Comparison of ENCODE assay signal across 1 cellular context in the genomic region with DNA sequence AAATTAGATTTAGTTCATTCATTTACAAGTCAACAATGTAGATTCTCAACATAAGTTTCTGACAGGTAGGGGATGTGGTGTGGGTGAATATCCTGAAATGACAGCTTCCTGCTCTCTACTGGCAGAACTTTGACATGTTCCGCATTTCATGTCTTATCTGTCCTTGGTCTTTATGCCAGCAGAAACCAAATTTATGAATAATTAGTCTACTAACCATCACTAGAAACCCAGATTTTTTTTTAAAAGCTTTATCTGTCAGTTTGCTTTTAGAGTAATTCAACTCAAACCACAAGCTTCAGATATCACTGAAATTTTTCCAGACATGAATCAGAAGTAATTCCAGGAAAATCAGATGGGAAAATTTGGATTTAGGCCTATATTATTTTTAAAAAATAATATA.
TF ChIP-seq lines count a peak whose summit lies in the region.

No MANE protein-coding gene starts in this region.

TF ChIP-seq in GM12878, 131 proteins besides CTCF, POLR2A, EP300 and RAD21 (continued from another document):
- TF ChIP-seq, protein P1, sequence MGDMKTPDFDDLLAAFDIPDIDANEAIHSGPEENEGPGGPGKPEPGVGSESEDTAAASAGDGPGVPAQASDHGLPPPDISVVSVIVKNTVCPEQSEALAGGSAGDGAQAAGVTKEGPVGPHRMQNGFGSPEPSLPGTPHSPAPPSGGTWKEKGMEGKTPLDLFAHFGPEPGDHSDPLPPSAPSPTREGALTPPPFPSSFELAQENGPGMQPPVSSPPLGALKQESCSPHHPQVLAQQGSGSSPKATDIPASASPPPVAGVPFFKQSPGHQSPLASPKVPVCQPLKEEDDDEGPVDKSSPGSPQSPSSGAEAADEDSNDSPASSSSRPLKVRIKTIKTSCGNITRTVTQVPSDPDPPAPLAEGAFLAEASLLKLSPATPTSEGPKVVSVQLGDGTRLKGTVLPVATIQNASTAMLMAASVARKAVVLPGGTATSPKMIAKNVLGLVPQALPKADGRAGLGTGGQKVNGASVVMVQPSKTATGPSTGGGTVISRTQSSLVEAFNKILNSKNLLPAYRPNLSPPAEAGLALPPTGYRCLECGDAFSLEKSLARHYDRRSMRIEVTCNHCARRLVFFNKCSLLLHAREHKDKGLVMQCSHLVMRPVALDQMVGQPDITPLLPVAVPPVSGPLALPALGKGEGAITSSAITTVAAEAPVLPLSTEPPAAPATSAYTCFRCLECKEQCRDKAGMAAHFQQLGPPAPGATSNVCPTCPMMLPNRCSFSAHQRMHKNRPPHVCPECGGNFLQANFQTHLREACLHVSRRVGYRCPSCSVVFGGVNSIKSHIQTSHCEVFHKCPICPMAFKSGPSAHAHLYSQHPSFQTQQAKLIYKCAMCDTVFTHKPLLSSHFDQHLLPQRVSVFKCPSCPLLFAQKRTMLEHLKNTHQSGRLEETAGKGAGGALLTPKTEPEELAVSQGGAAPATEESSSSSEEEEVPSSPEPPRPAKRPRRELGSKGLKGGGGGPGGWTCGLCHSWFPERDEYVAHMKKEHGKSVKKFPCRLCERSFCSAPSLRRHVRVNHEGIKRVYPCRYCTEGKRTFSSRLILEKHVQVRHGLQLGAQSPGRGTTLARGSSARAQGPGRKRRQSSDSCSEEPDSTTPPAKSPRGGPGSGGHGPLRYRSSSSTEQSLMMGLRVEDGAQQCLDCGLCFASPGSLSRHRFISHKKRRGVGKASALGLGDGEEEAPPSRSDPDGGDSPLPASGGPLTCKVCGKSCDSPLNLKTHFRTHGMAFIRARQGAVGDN (IDR thresholded peaks at IDR 0.05), result peak; percentile 28; the same call in 1 of the 2 replicates
- no peak for TF ChIP-seq SUZ12 (IDR thresholded peaks at IDR 0.05; ENCODE audit: unreplicated experiment)
- TF ChIP-seq MYC (IDR thresholded peaks at IDR 0.05; ENCODE audit: insufficient read depth, insufficient read length, insufficient replicate concordance, low read length, severe bottlenecking), result no peak
- TF ChIP-seq MEF2B (IDR thresholded peaks at IDR 0.05; ENCODE audit: partially characterized antibody, poor library complexity, severe bottlenecking), result no peak
- TF ChIP-seq BACH1 (IDR thresholded peaks at IDR 0.05; ENCODE audit: borderline replicate concordance), result no peak
- no peak for TF ChIP-seq SPI1 (IDR thresholded peaks at IDR 0.05; ENCODE audit: borderline replicate concordance, insufficient read depth, low read depth, low read length)
- peak; percentile 27; the same call in 1 of the 2 replicates for TF ChIP-seq NFIC (IDR thresholded peaks at IDR 0.05; ENCODE audit: low read depth, low read length)
- no peak for TF ChIP-seq WRNIP1 (IDR thresholded peaks at IDR 0.05; ENCODE audit: borderline replicate concordance, low read depth, low read length)
- no peak for TF ChIP-seq SREBF1 (IDR thresholded peaks at IDR 0.05; ENCODE audit: low read length)
- TF ChIP-seq IKZF2 (IDR thresholded peaks at IDR 0.05), result peak; percentile 31 to 38; a peak in 2 of 4 replicates
- TF ChIP-seq MTA2 (IDR thresholded peaks at IDR 0.05; ENCODE audit: low read depth), result 0 out of 2 replicates have a peak, but pooled peaks have one; percentile 36
- no peak for TF ChIP-seq TCF7 (IDR thresholded peaks at IDR 0.05; ENCODE audit: borderline replicate concordance)
- TF ChIP-seq ZSCAN29 (IDR thresholded peaks at IDR 0.05), result no peak
- TF ChIP-seq MXI1 (IDR thresholded peaks at IDR 0.05; ENCODE audit: low read depth, low read length), result no peak
- TF ChIP-seq, protein P2, sequence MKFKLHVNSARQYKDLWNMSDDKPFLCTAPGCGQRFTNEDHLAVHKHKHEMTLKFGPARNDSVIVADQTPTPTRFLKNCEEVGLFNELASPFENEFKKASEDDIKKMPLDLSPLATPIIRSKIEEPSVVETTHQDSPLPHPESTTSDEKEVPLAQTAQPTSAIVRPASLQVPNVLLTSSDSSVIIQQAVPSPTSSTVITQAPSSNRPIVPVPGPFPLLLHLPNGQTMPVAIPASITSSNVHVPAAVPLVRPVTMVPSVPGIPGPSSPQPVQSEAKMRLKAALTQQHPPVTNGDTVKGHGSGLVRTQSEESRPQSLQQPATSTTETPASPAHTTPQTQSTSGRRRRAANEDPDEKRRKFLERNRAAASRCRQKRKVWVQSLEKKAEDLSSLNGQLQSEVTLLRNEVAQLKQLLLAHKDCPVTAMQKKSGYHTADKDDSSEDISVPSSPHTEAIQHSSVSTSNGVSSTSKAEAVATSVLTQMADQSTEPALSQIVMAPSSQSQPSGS (IDR thresholded peaks at IDR 0.05; ENCODE audit: low read length), result no peak
